ENCODE assay signal across 8 cellular contexts in genomic region chr2:60552096-60552850, GRCh38. TPM values are rescaled to one million over a fixed set of nuclear protein-coding genes. Genes with fewer than 3 reads are reported as not detected.
DNase-seq lines count a peak whose midpoint lies in the region; ATAC-seq lines count a peak whose summit lies in the region.

No MANE protein-coding gene starts in this region.

- H3K36me3 ChIP-seq in H7 (replicated peaks; ENCODE audit: control insufficient read depth, insufficient read depth, low read length) = no peaks in the 10 kb centered on the region
- H3K36me3 ChIP-seq in iPS-18a (ENCODE audit: control insufficient read depth, low read depth, low read length) = no peaks in the 10 kb centered on the region

- H3K27me3 ChIP-seq in H7 (ENCODE audit: control insufficient read depth, insufficient read depth, low read length) (no peaks in the 10 kb centered on the region; the same call in 1 of the 2 replicates), iPS-18a (ENCODE audit: control insufficient read depth, insufficient read depth, low read length) (peaks cover 13% of the 10 kb centered on the region)

- peaks cover 64% of the 10 kb centered on the region for H3K27me3 Mint-ChIP-seq in activated CD8-positive, alpha-beta T cell treated with anti-CD3 and anti-CD28 coated beads, Interleukin-2, amount 10 ng/mL, durations not matched to agents 7 days and 5 days (ENCODE audit: low read depth)
- H3K27me3 Mint-ChIP-seq in stimulated activated naive CD8-positive, alpha-beta T cell treated with anti-CD3 and anti-CD28 coated beads, Interleukin-15, amount 100 ng/mL, for 72 hours = peaks cover 97% of the 10 kb centered on the region

- H3K4me3 ChIP-seq in H7 (ENCODE audit: insufficient read depth, low read depth, low read length) = peak overlapping the region; percentile 92
- peak overlapping the region; percentile 90 for H3K4me3 ChIP-seq in iPS-18a (ENCODE audit: low read length)

- H3K4me1 Mint-ChIP-seq in activated CD8-positive, alpha-beta T cell treated with anti-CD3 and anti-CD28 coated beads, Interleukin-2, amount 10 ng/mL, durations not matched to agents 7 days and 5 days (ENCODE audit: low read depth) = peaks cover 43% of the 10 kb centered on the region
- peaks cover 70% of the 10 kb centered on the region for H3K4me1 Mint-ChIP-seq in stimulated activated naive CD8-positive, alpha-beta T cell treated with anti-CD3 and anti-CD28 coated beads, Interleukin-15, amount 100 ng/mL, for 72 hours

- H3K27ac Mint-ChIP-seq in activated CD8-positive, alpha-beta T cell treated with anti-CD3 and anti-CD28 coated beads, Interleukin-2, amount 10 ng/mL, durations not matched to agents 7 days and 5 days = no peak overlapping the region
- H3K27ac Mint-ChIP-seq in stimulated activated naive CD8-positive, alpha-beta T cell treated with anti-CD3 and anti-CD28 coated beads, Interleukin-15, amount 100 ng/mL, for 72 hours = no peak overlapping the region

- H3K9me3 Mint-ChIP-seq in activated CD8-positive, alpha-beta T cell treated with anti-CD3 and anti-CD28 coated beads, Interleukin-2, amount 10 ng/mL, durations not matched to agents 7 days and 5 days (ENCODE audit: insufficient read depth) = no peaks in the 10 kb centered on the region
- H3K9me3 Mint-ChIP-seq in stimulated activated naive CD8-positive, alpha-beta T cell treated with anti-CD3 and anti-CD28 coated beads, Interleukin-15, amount 100 ng/mL, for 72 hours = no peaks in the 10 kb centered on the region

- CTCF ChIA-PET in activated CD8-positive, alpha-beta T cell treated with anti-CD3 and anti-CD28 coated beads, Interleukin-2, amount 10 ng/mL, durations not matched to agents 7 days and 5 days (lab: Charles Lee) = no interaction called here

- peaks cover 19% of the 10 kb centered on the region for H3K4me1 ChIP-seq in iPS-18a (ENCODE audit: control insufficient read depth, low read depth, low read length)

- H3K9me3 ChIP-seq in iPS-18a (ENCODE audit: control insufficient read depth, low read depth, low read length) = no peaks in the 10 kb centered on the region

- no peak for ATAC-seq in activated CD8-positive, alpha-beta T cell treated with anti-CD3 and anti-CD28 coated beads, Interleukin-2, amount 10 ng/mL, durations not matched to agents 7 days and 5 days
- no peak for ATAC-seq in stimulated activated naive CD8-positive, alpha-beta T cell treated with anti-CD3 and anti-CD28 coated beads, Interleukin-15, amount 100 ng/mL, for 72 hours
- no peak for ATAC-seq in HG02642 (IDR thresholded peaks at IDR 0.05; ENCODE audit: poor library complexity, unreplicated experiment)
- no peak for ATAC-seq in HG03135 (IDR thresholded peaks at IDR 0.05; ENCODE audit: unreplicated experiment)

- POLR2A ChIA-PET in activated CD8-positive, alpha-beta T cell treated with anti-CD3 and anti-CD28 coated beads, Interleukin-2, amount 10 ng/mL, durations not matched to agents 7 days and 5 days (lab: Charles Lee) = no interaction called here

- peak overlapping the region; percentile 51 for H3K4me3 Mint-ChIP-seq in activated CD8-positive, alpha-beta T cell treated with anti-CD3 and anti-CD28 coated beads, Interleukin-2, amount 10 ng/mL, durations not matched to agents 7 days and 5 days
- H3K4me3 Mint-ChIP-seq in stimulated activated naive CD8-positive, alpha-beta T cell treated with anti-CD3 and anti-CD28 coated beads, Interleukin-15, amount 100 ng/mL, for 72 hours = peak overlapping the region; percentile 64 to 86

- no peaks in the 10 kb centered on the region for H3K36me3 Mint-ChIP-seq in activated CD8-positive, alpha-beta T cell treated with anti-CD3 and anti-CD28 coated beads, Interleukin-2, amount 10 ng/mL, durations not matched to agents 7 days and 5 days (ENCODE audit: low read depth)

- H3K9ac ChIP-seq in iPS-18a (ENCODE audit: low read length) = peak overlapping the region; percentile 97

- H3K27ac ChIP-seq in iPS-18a (ENCODE audit: low read length) = peak overlapping the region; percentile 47

- peak; percentile 21 for DNase-seq in AG20443 (ENCODE audit: low spot score)
- DNase-seq in H7 = peak; percentile 74
- no peak for DNase-seq in activated CD8-positive, alpha-beta T cell treated with anti-CD3 and anti-CD28 coated beads, Interleukin-2, amount 10 ng/mL, durations not matched to agents 7 days and 5 days
- no peak for DNase-seq in stimulated activated naive CD8-positive, alpha-beta T cell treated with anti-CD3 and anti-CD28 coated beads, Interleukin-15, amount 100 ng/mL, for 72 hours
- DNase-seq in effector CD8-positive, alpha-beta T cell (lab: John Stamatoyannopoulos, UW) = no peak

RNA-seq across cellular contexts. Expression of gene BCL11A, which starts 1.2 kb away (rescaled TPM):
- 30.5 and 34.9 TPM in 2 replicates for total RNA-seq in H7 (2014; rRNA removed; shearing (Covaris generic))
- under 1 TPM in 1 of 2 experiments, not detected in 1; 0.03 TPM for total RNA-seq in activated CD8-positive, alpha-beta T cell treated with anti-CD3 and anti-CD28 coated beads, Interleukin-2, amount 10 ng/mL, durations not matched to agents 7 days and 5 days

Comparison
In these comparisons a context has a peak if more than half of its experiments do, and no peak if none do; other contexts are left out.
1. DNase-seq: peak in AG20443 (single experiment) and H7 (single experiment); none in activated CD8-positive, alpha-beta T cell treated with anti-CD3 and anti-CD28 coated beads, Interleukin-2, amount 10 ng/mL, durations not matched to agents 7 days and 5 days (single experiment), stimulated activated naive CD8-positive, alpha-beta T cell treated with anti-CD3 and anti-CD28 coated beads, Interleukin-15, amount 100 ng/mL, for 72 hours (0 of 2) and effector CD8-positive, alpha-beta T cell (single experiment).
2. RNA of gene BCL11A, which starts 1.2 kb away (total RNA-seq): 30.5 to 34.9 TPM in H7; 0.03 TPM in activated CD8-positive, alpha-beta T cell treated with anti-CD3 and anti-CD28 coated beads, Interleukin-2, amount 10 ng/mL, durations not matched to agents 7 days and 5 days; every median in the first group is over 10 times any median in the second.